Comparison of ENCODE assay signal across 9 cellular contexts in the genomic region with DNA sequence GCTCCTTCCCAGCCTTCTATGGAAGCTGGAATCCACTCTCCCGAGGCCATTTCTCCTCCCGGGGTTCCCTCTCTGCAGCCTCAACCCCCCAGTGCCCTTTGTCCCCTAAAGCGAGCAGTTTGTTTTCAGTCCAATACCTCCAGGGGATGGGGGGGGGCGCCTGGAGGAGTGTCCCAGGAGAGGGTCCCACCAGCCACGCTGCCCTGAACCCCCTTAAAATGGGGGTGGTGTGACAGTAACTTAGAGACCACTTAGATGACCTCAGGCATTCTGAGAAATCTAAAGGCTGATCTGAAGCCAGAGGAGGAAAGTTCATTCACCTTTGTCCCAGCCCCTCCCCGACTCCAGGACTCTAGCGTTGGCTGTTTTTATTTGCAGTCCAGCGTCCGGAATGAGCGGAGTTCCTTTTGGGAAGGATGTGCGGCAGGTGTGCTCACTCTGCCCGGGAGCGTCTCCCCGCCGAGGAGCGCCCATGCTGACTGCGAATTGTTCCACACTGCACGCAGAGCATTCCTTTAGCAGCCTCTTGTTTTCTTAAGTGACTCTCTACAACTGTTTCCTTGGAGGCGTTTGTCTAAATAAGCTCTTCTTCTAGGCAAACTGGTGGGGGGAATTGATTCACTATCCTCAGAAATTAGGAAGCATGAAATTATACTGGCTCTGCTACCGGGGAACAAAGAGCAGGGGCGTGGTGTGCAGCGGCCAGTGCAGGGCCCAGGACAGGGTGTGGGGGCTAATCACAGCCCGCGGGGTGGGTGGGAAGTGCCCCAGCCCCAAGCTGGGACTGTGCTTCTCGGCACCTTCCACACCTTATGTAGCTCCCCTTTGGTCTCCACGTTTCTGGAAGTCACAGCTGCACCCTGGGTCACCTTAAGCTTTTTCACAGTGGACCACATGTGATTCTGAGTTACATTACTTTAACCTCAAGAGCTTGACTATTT. TPM values are rescaled to one million over a fixed set of nuclear protein-coding genes. Genes with fewer than 3 reads are reported as not detected.
DNase-seq lines count a peak whose midpoint lies in the region; ATAC-seq and TF ChIP-seq lines count a peak whose summit lies in the region.
"Had no signal": no experiment of that assay in that cellular context is flagged by ENCODE, and none has a peak within 500 bp of the region (broad histone marks: within the 10 kb centered on the region; RNA-seq: fewer than 3 reads in every experiment).

No MANE protein-coding gene starts in this region.

- H3K9me3 Mint-ChIP-seq in Calu3 (ENCODE audit: low read depth, unreplicated experiment): peaks cover 3% of the 10 kb centered on the region
- H3K9me3 Mint-ChIP-seq: natural killer cell had no signal

- DNase-seq in Calu3 (no peak), heart right ventricle (no peak), psoas muscle (no peak), NCI-H187 (lab: John Stamatoyannopoulos, UW) (no peak), NCI-H524 treated with DMSO at 0.1 percent for 48 hours (lab: John Stamatoyannopoulos, UW) (no peak), SKM-1 (lab: John Stamatoyannopoulos, UW; ENCODE audit: unreplicated experiment) (no peak)
- DNase-seq: natural killer cell had no signal

- peak overlapping the region; percentile 48 for H3K4me3 Mint-ChIP-seq in Calu3 (ENCODE audit: low read depth, unreplicated experiment)
- H3K4me3 Mint-ChIP-seq: natural killer cell had no signal

- peak overlapping the region; percentile 39 to 94 (median 86) for H3K27ac ChIP-seq in heart right ventricle
- H3K27ac ChIP-seq in psoas muscle: peak overlapping the region; percentile 87

- H3K27ac Mint-ChIP-seq in Calu3 (ENCODE audit: unreplicated experiment): peak overlapping the region; percentile 63
- H3K27ac Mint-ChIP-seq: natural killer cell had no signal

- H3K27me3 Mint-ChIP-seq in Calu3 (ENCODE audit: unreplicated experiment): no peaks in the 10 kb centered on the region

- H3K4me1 ChIP-seq in heart right ventricle: peaks cover 3 to 65% (median 48%) of the 10 kb centered on the region in 9 donors
- H3K4me1 ChIP-seq in psoas muscle: peaks cover 20% of the 10 kb centered on the region

- H3K4me3 ChIP-seq in WI38 (ENCODE audit: low read depth, low read length) (peak overlapping the region; percentile 39), heart right ventricle (peak overlapping the region in 8 of 10 donors; percentile 15 to 48 (median 36)), psoas muscle (peak overlapping the region; percentile 57)

- intact Hi-C loops in Calu3 (cut with micrococcal nuclease; ENCODE audit: unreplicated experiment) (no loop called here), heart right ventricle (cut with DNase I) (loop anchor here in 8 of 10 donors (1.0 to 10.0 kb wide), 7 partner anchors 41 to 87 kb away; a partner anchor contains a TSS), psoas muscle (cut with DNase I) (loop anchor here (5.0 to 10.0 kb wide), 2 partner anchors 46 to 219 kb away; a partner anchor contains a TSS)

- BruUV-seq in Calu3 (replicated peaks; lab: Mats Ljungman, UMichigan): no TSS peak

- H3K36me3 ChIP-seq in heart right ventricle: no peaks in the 10 kb centered on the region
- no peaks in the 10 kb centered on the region for H3K36me3 ChIP-seq in psoas muscle (ENCODE audit: insufficient read depth in 1 of 2, low read depth in 1 of 2)

- no peak for TF ChIP-seq CTCF in Calu3 (IDR thresholded peaks at IDR 0.05; ENCODE audit: unreplicated experiment)
- TF ChIP-seq CTCF in WI38 (IDR thresholded peaks at IDR 0.05; ENCODE audit: low read depth, low read length): no peak
- TF ChIP-seq CTCF in heart right ventricle (IDR thresholded peaks at IDR 0.05): no peak
- TF ChIP-seq CTCF in psoas muscle (IDR thresholded peaks at IDR 0.05): no peak

- H3K27me3 ChIP-seq in heart right ventricle (no peaks in the 10 kb centered on the region), psoas muscle (ENCODE audit: insufficient read depth in 3 of 3, low read length in 2 of 3) (no peaks in the 10 kb centered on the region)

- 35 to 55% methylated on average over 26 of the region's 26 CpGs for WGBS in heart right ventricle, 2 donors
- 18 to 20% (median 19%) methylated on average over 26 of the region's 26 CpGs for WGBS in psoas muscle, 3 donors

- H3K36me3 Mint-ChIP-seq in Calu3 (ENCODE audit: insufficient read depth, unreplicated experiment): peaks cover 5% of the 10 kb centered on the region
- H3K36me3 Mint-ChIP-seq: natural killer cell had no signal

- ATAC-seq in heart right ventricle (peak in 5 of 8 donors; percentile 6 to 34 (median 19)), psoas muscle (peak; percentile 5 to 25 (median 15)), HG02970 (IDR thresholded peaks at IDR 0.05; ENCODE audit: low FRiP score, unreplicated experiment) (no peak)
- ATAC-seq: natural killer cell had no signal

- peaks cover 55% of the 10 kb centered on the region for H3K4me1 Mint-ChIP-seq in Calu3 (ENCODE audit: low read depth, unreplicated experiment)

- CTCF ChIA-PET in Calu3 (lab: Charles Lee): interaction anchor here (1.2 to 1.5 kb wide), 2 partner anchors 9 to 88 kb away, joined by 3 to 5 read pairs; no protein-coding TSS in a partner anchor

- H3K9me3 ChIP-seq in heart right ventricle (no peaks in the 10 kb centered on the region), psoas muscle (no peaks in the 10 kb centered on the region)

RNA-seq across cellular contexts. Expression of a gene that starts 46.3 kb away (rescaled TPM):
- 76.1 and 88.3 TPM in 2 replicates for total RNA-seq in Calu3 (2022)
- 100 to 1,000 TPM in 1 of 10 donors, 10 to 100 TPM in 9; 63.9 to 121 (median 80.9) TPM for total RNA-seq in heart right ventricle
- polyA plus RNA-seq in heart right ventricle: 10 to 100 TPM; 58.5 to 59.9 TPM
- total RNA-seq in psoas muscle: 100 to 1,000 TPM in 1 of 4 donors, 10 to 100 TPM in 3; 68.3 to 113 (median 80.2) TPM
- 100 to 1,000 TPM in 1 of 3 donors, 10 to 100 TPM in 2; 66.3 to 110 (median 72.1) TPM for polyA plus RNA-seq in psoas muscle
